Comparison of ENCODE assay signal across 14 cellular contexts in the genomic region with DNA sequence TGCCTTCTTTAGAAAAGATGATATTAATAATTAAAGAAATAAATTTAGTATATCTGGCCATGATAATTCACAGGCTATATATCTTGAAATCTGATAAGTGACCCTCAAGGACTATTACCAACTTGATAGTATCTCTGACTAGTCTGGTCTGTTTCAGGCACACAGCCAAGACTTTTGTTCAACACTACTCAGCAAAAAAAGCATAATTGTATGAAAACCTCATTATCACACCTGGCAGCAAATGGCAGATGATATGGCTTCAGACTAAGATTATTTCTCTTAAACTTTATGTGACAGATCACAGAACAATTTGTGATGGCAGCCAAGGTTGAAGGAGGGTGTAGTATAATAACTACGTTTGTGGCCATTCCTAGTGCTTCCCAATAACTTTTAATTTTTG.
"Had no signal": no experiment of that assay in that cellular context is flagged by ENCODE, and none has a peak within 500 bp of the region (broad histone marks: within the 10 kb centered on the region; RNA-seq: fewer than 3 reads in every experiment).

No MANE protein-coding gene starts in this region.

- ATAC-seq: left ventricle myocardium superior; lower lobe of right lung; naive thymus-derived CD8-positive, alpha-beta T cell; right cardiac atrium; stimulated activated memory B cell treated with anti-CD40 and anti-IgM and Interleukin-4, amounts not matched to agents 10 μg/mL and 1 μg/mL and 100 μg/mL, for 72 hours had no signal

- H3K27ac Mint-ChIP-seq: naive thymus-derived CD8-positive, alpha-beta T cell; nephron progenitor cell; stimulated activated memory B cell treated with anti-CD40 and anti-IgM and Interleukin-4, amounts not matched to agents 10 μg/mL and 1 μg/mL and 100 μg/mL, for 72 hours; stimulated activated naive CD8-positive, alpha-beta T cell treated with anti-CD3 and anti-CD28 coated beads, Interleukin-15, Interleukin-2, amounts not matched to agents 100 ng/mL and 50 ng/mL, for 24 hours had no signal

- DNase-seq: dorsolateral prefrontal cortex; effector CD4-positive, alpha-beta T cell; hypothalamus; left ventricle myocardium superior; lower lobe of right lung; naive thymus-derived CD8-positive, alpha-beta T cell; nephron progenitor cell; nucleus accumbens; right cardiac atrium; sigmoid colon; stimulated activated CD4-positive, alpha-beta T cell treated with anti-CD3 and anti-CD28 coated beads, Interleukin-4, amount 100 ng/mL, for 4 hours; upper lobe of left lung had no signal

- H3K9me3 Mint-ChIP-seq: nephron progenitor cell; stimulated activated memory B cell treated with anti-CD40 and anti-IgM and Interleukin-4, amounts not matched to agents 10 μg/mL and 1 μg/mL and 100 μg/mL, for 72 hours; stimulated activated naive CD8-positive, alpha-beta T cell treated with anti-CD3 and anti-CD28 coated beads, Interleukin-15, Interleukin-2, amounts not matched to agents 100 ng/mL and 50 ng/mL, for 24 hours had no signal

- H3K4me3 Mint-ChIP-seq: naive thymus-derived CD8-positive, alpha-beta T cell; nephron progenitor cell; stimulated activated memory B cell treated with anti-CD40 and anti-IgM and Interleukin-4, amounts not matched to agents 10 μg/mL and 1 μg/mL and 100 μg/mL, for 72 hours; stimulated activated naive CD8-positive, alpha-beta T cell treated with anti-CD3 and anti-CD28 coated beads, Interleukin-15, Interleukin-2, amounts not matched to agents 100 ng/mL and 50 ng/mL, for 24 hours had no signal

- H3K36me3 Mint-ChIP-seq: naive thymus-derived CD8-positive, alpha-beta T cell; stimulated activated memory B cell treated with anti-CD40 and anti-IgM and Interleukin-4, amounts not matched to agents 10 μg/mL and 1 μg/mL and 100 μg/mL, for 72 hours had no signal

- H3K4me1 Mint-ChIP-seq: stimulated activated memory B cell treated with anti-CD40 and anti-IgM and Interleukin-4, amounts not matched to agents 10 μg/mL and 1 μg/mL and 100 μg/mL, for 72 hours had no signal
